Comparison of ENCODE assay signal across 1 cellular context in the genomic region with DNA sequence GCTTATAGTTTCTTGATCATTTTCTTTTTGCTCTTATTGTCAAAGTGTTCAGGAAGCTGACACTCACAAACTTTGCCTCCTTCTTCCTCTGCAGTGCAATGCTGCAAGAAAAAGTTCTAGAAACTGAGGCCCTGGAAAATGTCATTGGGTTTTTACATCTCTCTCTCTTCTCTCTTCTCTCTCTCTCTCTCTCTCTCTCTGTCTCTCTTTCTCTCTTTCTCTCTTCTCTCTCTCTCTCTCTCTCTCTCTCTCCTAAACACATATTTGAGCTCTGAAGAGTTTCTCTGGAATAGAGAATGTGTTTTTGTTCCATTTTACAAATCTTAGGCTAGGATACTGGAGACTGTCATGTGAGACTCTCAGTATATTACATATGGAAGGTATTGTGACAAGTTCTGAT.
TF ChIP-seq lines count a peak whose summit lies in the region.

No MANE protein-coding gene starts in this region.

TF ChIP-seq in liver, 16 proteins besides CTCF, POLR2A, EP300 and RAD21:
- no peak for TF ChIP-seq RXRA (IDR thresholded peaks at IDR 0.05)
- TF ChIP-seq, protein P1, sequence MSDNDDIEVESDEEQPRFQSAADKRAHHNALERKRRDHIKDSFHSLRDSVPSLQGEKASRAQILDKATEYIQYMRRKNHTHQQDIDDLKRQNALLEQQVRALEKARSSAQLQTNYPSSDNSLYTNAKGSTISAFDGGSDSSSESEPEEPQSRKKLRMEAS (IDR thresholded peaks at IDR 0.05), result no peak
- TF ChIP-seq SP1 (IDR thresholded peaks at IDR 0.05), result no peak
- TF ChIP-seq, protein P2, sequence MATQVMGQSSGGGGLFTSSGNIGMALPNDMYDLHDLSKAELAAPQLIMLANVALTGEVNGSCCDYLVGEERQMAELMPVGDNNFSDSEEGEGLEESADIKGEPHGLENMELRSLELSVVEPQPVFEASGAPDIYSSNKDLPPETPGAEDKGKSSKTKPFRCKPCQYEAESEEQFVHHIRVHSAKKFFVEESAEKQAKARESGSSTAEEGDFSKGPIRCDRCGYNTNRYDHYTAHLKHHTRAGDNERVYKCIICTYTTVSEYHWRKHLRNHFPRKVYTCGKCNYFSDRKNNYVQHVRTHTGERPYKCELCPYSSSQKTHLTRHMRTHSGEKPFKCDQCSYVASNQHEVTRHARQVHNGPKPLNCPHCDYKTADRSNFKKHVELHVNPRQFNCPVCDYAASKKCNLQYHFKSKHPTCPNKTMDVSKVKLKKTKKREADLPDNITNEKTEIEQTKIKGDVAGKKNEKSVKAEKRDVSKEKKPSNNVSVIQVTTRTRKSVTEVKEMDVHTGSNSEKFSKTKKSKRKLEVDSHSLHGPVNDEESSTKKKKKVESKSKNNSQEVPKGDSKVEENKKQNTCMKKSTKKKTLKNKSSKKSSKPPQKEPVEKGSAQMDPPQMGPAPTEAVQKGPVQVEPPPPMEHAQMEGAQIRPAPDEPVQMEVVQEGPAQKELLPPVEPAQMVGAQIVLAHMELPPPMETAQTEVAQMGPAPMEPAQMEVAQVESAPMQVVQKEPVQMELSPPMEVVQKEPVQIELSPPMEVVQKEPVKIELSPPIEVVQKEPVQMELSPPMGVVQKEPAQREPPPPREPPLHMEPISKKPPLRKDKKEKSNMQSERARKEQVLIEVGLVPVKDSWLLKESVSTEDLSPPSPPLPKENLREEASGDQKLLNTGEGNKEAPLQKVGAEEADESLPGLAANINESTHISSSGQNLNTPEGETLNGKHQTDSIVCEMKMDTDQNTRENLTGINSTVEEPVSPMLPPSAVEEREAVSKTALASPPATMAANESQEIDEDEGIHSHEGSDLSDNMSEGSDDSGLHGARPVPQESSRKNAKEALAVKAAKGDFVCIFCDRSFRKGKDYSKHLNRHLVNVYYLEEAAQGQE (IDR thresholded peaks at IDR 0.05), result no peak
- TF ChIP-seq, protein P3, sequence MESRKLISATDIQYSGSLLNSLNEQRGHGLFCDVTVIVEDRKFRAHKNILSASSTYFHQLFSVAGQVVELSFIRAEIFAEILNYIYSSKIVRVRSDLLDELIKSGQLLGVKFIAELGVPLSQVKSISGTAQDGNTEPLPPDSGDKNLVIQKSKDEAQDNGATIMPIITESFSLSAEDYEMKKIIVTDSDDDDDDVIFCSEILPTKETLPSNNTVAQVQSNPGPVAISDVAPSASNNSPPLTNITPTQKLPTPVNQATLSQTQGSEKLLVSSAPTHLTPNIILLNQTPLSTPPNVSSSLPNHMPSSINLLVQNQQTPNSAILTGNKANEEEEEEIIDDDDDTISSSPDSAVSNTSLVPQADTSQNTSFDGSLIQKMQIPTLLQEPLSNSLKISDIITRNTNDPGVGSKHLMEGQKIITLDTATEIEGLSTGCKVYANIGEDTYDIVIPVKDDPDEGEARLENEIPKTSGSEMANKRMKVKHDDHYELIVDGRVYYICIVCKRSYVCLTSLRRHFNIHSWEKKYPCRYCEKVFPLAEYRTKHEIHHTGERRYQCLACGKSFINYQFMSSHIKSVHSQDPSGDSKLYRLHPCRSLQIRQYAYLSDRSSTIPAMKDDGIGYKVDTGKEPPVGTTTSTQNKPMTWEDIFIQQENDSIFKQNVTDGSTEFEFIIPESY (IDR thresholded peaks at IDR 0.05), result no peak
- no peak for TF ChIP-seq YY1 (IDR thresholded peaks at IDR 0.05)
- TF ChIP-seq, protein P4, sequence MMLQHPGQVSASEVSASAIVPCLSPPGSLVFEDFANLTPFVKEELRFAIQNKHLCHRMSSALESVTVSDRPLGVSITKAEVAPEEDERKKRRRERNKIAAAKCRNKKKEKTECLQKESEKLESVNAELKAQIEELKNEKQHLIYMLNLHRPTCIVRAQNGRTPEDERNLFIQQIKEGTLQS (IDR thresholded peaks at IDR 0.05), result no peak
- no peak for TF ChIP-seq TAF1 (conservative IDR thresholded peaks at IDR 0.05)
- TF ChIP-seq GABPA (IDR thresholded peaks at IDR 0.05 in 1 of 2, conservative IDR thresholded peaks at IDR 0.05 in 1 of 2), result no peak
- no peak for TF ChIP-seq HNF4A (conservative IDR thresholded peaks at IDR 0.05)
- no peak for TF ChIP-seq HNF4G (IDR thresholded peaks at IDR 0.05)
- TF ChIP-seq FOXA1 (IDR thresholded peaks at IDR 0.05), result no peak
- TF ChIP-seq FOXA2 (IDR thresholded peaks at IDR 0.05), result no peak
- TF ChIP-seq JUND (IDR thresholded peaks at IDR 0.05), result no peak
- no peak for TF ChIP-seq EGR1 (IDR thresholded peaks at IDR 0.05; ENCODE audit: low read depth in 2 of 2)
- no peak for TF ChIP-seq NR2F2 (IDR thresholded peaks at IDR 0.05)
